In genomic region chr4:107348188-107348872, GRCh38 we compare ENCODE assay signal across 1 cellular context.
TF ChIP-seq lines count a peak whose summit lies in the region.

No MANE protein-coding gene starts in this region.

TF ChIP-seq in GM23338, 12 proteins besides CTCF, POLR2A, EP300 and RAD21 (continued from another document):
- TF ChIP-seq, protein P1, sequence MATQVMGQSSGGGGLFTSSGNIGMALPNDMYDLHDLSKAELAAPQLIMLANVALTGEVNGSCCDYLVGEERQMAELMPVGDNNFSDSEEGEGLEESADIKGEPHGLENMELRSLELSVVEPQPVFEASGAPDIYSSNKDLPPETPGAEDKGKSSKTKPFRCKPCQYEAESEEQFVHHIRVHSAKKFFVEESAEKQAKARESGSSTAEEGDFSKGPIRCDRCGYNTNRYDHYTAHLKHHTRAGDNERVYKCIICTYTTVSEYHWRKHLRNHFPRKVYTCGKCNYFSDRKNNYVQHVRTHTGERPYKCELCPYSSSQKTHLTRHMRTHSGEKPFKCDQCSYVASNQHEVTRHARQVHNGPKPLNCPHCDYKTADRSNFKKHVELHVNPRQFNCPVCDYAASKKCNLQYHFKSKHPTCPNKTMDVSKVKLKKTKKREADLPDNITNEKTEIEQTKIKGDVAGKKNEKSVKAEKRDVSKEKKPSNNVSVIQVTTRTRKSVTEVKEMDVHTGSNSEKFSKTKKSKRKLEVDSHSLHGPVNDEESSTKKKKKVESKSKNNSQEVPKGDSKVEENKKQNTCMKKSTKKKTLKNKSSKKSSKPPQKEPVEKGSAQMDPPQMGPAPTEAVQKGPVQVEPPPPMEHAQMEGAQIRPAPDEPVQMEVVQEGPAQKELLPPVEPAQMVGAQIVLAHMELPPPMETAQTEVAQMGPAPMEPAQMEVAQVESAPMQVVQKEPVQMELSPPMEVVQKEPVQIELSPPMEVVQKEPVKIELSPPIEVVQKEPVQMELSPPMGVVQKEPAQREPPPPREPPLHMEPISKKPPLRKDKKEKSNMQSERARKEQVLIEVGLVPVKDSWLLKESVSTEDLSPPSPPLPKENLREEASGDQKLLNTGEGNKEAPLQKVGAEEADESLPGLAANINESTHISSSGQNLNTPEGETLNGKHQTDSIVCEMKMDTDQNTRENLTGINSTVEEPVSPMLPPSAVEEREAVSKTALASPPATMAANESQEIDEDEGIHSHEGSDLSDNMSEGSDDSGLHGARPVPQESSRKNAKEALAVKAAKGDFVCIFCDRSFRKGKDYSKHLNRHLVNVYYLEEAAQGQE (IDR thresholded peaks at IDR 0.05; ENCODE audit: unreplicated experiment): no peak
- TF ChIP-seq JUNB (IDR thresholded peaks at IDR 0.05; ENCODE audit: unreplicated experiment) (no peak), EZH2 (IDR thresholded peaks at IDR 0.05; ENCODE audit: low read depth, unreplicated experiment) (no peak)
